In the genomic region with DNA sequence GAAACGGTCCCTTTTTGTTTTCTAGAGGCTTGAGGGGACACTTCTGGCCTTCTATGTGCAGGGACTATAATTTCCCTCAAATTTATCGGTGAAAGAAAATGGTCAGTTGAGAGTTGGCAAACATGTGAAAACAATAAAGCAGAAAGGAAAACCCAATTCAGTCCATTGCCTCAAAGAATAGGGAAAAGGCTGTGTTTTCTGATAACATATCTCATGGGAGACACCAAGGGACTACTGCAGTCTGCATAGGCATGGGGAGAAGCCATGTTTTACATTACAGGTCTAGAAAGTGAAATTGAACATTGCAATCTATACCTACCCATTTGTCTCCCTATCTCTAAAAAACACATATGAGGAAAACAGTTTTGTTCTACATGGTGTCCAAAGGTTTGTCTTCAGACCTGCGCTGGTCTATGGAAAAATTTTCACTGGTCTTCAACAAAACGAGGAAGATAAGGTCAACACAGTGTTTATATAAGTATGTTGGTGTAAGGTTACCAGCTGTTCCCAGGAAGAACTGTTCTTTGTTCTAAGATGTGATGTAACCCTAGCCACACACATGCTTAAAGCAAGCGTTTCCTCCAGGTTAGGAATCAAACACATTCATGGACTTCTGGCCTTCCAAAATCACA, we compare ENCODE assay signal across 10 cellular contexts.
DNase-seq lines count a peak whose midpoint lies in the region; TF ChIP-seq lines count a peak whose summit lies in the region.
"Had no signal": no experiment of that assay in that cellular context is flagged by ENCODE, and none has a peak within 500 bp of the region (broad histone marks: within the 10 kb centered on the region; RNA-seq: fewer than 3 reads in every experiment).

No MANE protein-coding gene starts in this region.

- intact Hi-C loops in transverse colon (cut with DNase I; ENCODE audit: low total_unique reads) = no loop called here

- TF ChIP-seq POLR2A in transverse colon (IDR thresholded peaks at IDR 0.05) = no peak

- 50 to 62% methylated on average over 2 to 5 of the region's 5 CpGs for WGBS in transverse colon (ENCODE audit: low coverage in 1 of 2), 2 donors

- H3K4me1 ChIP-seq in transverse colon (peaks cover 0 to 42% (median 18%) of the 10 kb centered on the region in 4 donors), BE2C (no peaks in the 10 kb centered on the region; the same call in 1 of the 2 replicates)

- H3K27ac ChIP-seq in transverse colon = peak overlapping the region in 3 of 4 donors; percentile 49 to 73 (median 64)

- H3K4me3 ChIP-seq in fibroblast of mammary gland (ENCODE audit: control insufficient read depth, low read depth, low read length) (no peak overlapping the region), transverse colon (no peak overlapping the region), BE2C (ENCODE audit: low read depth, low read length) (no peak overlapping the region)
- H3K4me3 ChIP-seq: lung had no signal

- no peak for TF ChIP-seq EP300 in transverse colon (IDR thresholded peaks at IDR 0.05; ENCODE audit: low read depth)

- H3K27me3 ChIP-seq in transverse colon (no peaks in the 10 kb centered on the region), BE2C (no peaks in the 10 kb centered on the region)

- DNase-seq in SIG-M5 treated with dmso at 0.1 percent for 504 hours (lab: John Stamatoyannopoulos, UW; ENCODE audit: unreplicated experiment) = peak; percentile 25
- no peak for DNase-seq in SIG-M5 (lab: John Stamatoyannopoulos, UW)
- DNase-seq in OCI-M1 (lab: John Stamatoyannopoulos, UW) = peak; percentile 80
- DNase-seq in fibroblast of mammary gland (ENCODE audit: low read depth) = peak; percentile 72
- DNase-seq in transverse colon = no peak
- DNase-seq in BE2C = no peak
- no peak for DNase-seq in NCI-H446 treated with DMSO at 0.1 percent for 48 hours (lab: John Stamatoyannopoulos, UW)
- DNase-seq in LoVo (ENCODE audit: low spot score) = no peak
- DNase-seq: stimulated activated CD4-positive, alpha-beta T cell treated with anti-CD3 and anti-CD28 coated beads, Interleukin-4, amount 100 ng/mL, for 24 hours had no signal

- TF ChIP-seq CTCF in fibroblast of mammary gland (conservative IDR thresholded peaks at IDR 0.05; ENCODE audit: control insufficient read depth, insufficient read depth, low read depth, low read length) = no peak
- no peak for TF ChIP-seq CTCF in transverse colon (IDR thresholded peaks at IDR 0.05)
- TF ChIP-seq CTCF in BE2C (IDR thresholded peaks at IDR 0.05; ENCODE audit: low read depth, low read length) = no peak

- H3K36me3 ChIP-seq in transverse colon = no peaks in the 10 kb centered on the region
- no peaks in the 10 kb centered on the region for H3K36me3 ChIP-seq in BE2C

- in situ Hi-C loops in transverse colon (cut with MboI; ENCODE audit: low pct_ligation_motif_present in 1 of 4, low pct_unique_long_range_greater_than_20kb in 1 of 4, low sequenced_read_pairs in 3 of 4) = no loop called here

- no peaks in the 10 kb centered on the region for H3K9me3 ChIP-seq in transverse colon
- no peaks in the 10 kb centered on the region for H3K9me3 ChIP-seq in BE2C

Comparison
In these comparisons a context has a peak if more than half of its experiments do, and no peak if none do; other contexts are left out.
1. DNase-seq: peak in SIG-M5 treated with dmso at 0.1 percent for 504 hours (single experiment), OCI-M1 (single experiment) and fibroblast of mammary gland (single experiment); none in SIG-M5 (single experiment), transverse colon (single experiment), BE2C (single experiment), NCI-H446 treated with DMSO at 0.1 percent for 48 hours (single experiment) and LoVo (single experiment).